ENCODE assay signal across 8 cellular contexts in genomic region chr16:69186642-69187386, GRCh38. TPM values are rescaled to one million over a fixed set of nuclear protein-coding genes. Genes with fewer than 3 reads are reported as not detected.
DNase-seq lines count a peak whose midpoint lies in the region; ATAC-seq and TF ChIP-seq lines count a peak whose summit lies in the region.

Gene SNTB2, plus strand, starts transcription at chr16:69187164. Its CDS starts 3 bp downstream, at chr16:69187167.

- CTCF ChIA-PET in activated B cell treated with CpG ODN at 0.5 μM for 24 hours (lab: Charles Lee) = interaction anchor here (0.8 to 1.6 kb wide), 2 partner anchors 8 to 37 kb away, joined by 3 to 6 read pairs; no protein-coding TSS in a partner anchor

- H2AFZ ChIP-seq in ACC112 (ENCODE audit: low read length, unreplicated experiment) = peak within 1 kb of the TSS; percentile 71

- TF ChIP-seq CTCF in activated B cell treated with CpG ODN at 0.5 μM for 24 hours (IDR thresholded peaks at IDR 0.05) = no peak

- peaks cover 5% of the 10 kb centered on the region for H3K36me3 Mint-ChIP-seq in activated B cell treated with CpG ODN at 0.5 μM for 24 hours (ENCODE audit: low read depth)

- H3K79me2 ChIP-seq in ACC112 (ENCODE audit: control insufficient read depth, insufficient read depth, low read length, unreplicated experiment) = peaks cover 38% of the 10 kb centered on the region

- H3K36me3 ChIP-seq in ACC112 (ENCODE audit: insufficient read depth, low read length) = no peaks in the 10 kb centered on the region

- peak; percentile 20 for DNase-seq in NCI-H2196 treated with DMSO at 0.1 percent for 48 hours (lab: John Stamatoyannopoulos, UW; ENCODE audit: unreplicated experiment)
- DNase-seq in activated B cell treated with CpG ODN at 0.5 μM for 24 hours = peak; percentile 86
- peak; percentile 78 for DNase-seq in central memory CD4-positive, alpha-beta T cell
- peak; percentile 91 for DNase-seq in inferior parietal cortex (ENCODE audit: extremely low spot score)
- peak; percentile 64 to 83 for DNase-seq in stimulated activated CD4-positive, alpha-beta T cell treated with anti-CD3 and anti-CD28 coated beads, Interleukin-12 subunit alpha, Interleukin-12 subunit beta, amount 100 ng/mL, for 24 hours (ENCODE audit: low read depth in 2 of 2)

- peak within 1 kb of the TSS; percentile 99 for H3K27ac Mint-ChIP-seq in activated B cell treated with CpG ODN at 0.5 μM for 24 hours

- H3K4me3 Mint-ChIP-seq in activated B cell treated with CpG ODN at 0.5 μM for 24 hours = peak within 1 kb of the TSS; percentile 98

- no peaks in the 10 kb centered on the region for H3K9me3 Mint-ChIP-seq in activated B cell treated with CpG ODN at 0.5 μM for 24 hours

- POLR2A ChIA-PET in activated B cell treated with CpG ODN at 0.5 μM for 24 hours (lab: Charles Lee) = interaction anchor here (0.6 to 2.8 kb wide), 8 partner anchors 16 to 397 kb away, joined by 3 to 20 read pairs (median 3); partner anchors contain the start of genes CHTF8, TANGO6 and UTP4

- intact Hi-C loops in activated B cell treated with CpG ODN at 0.5 μM for 24 hours (cut with micrococcal nuclease) = loop anchor here (1.0 to 10.0 kb wide), 6 partner anchors 14 to 900 kb away; partner anchors contain the start of genes CHTF8, NQO1, UTP4 and VPS4A

- peak within 1 kb of the TSS; percentile 89 for H3K4me3 ChIP-seq in ACC112 (ENCODE audit: low read depth, low read length)

- peaks cover 32% of the 10 kb centered on the region for H3K4me1 ChIP-seq in ACC112 (ENCODE audit: control insufficient read depth, insufficient read depth, low read length, unreplicated experiment)

- ATAC-seq in GM18858 (IDR thresholded peaks at IDR 0.05; ENCODE audit: unreplicated experiment) (peak; percentile 76), HG03066 (IDR thresholded peaks at IDR 0.05; ENCODE audit: low read depth, unreplicated experiment) (peak; percentile 90), activated B cell treated with CpG ODN at 0.5 μM for 24 hours (ENCODE audit: low read depth) (peak; percentile 81)

- no peaks in the 10 kb centered on the region for H3K27me3 Mint-ChIP-seq in activated B cell treated with CpG ODN at 0.5 μM for 24 hours

- H3K27me3 ChIP-seq in ACC112 (ENCODE audit: insufficient read depth, low read length) = no peaks in the 10 kb centered on the region

- peak within 1 kb of the TSS; percentile 46; the same call in 1 of the 2 replicates for H3K27ac ChIP-seq in ACC112 (ENCODE audit: low read depth, low read length)

- peaks cover 35% of the 10 kb centered on the region for H3K4me1 Mint-ChIP-seq in activated B cell treated with CpG ODN at 0.5 μM for 24 hours

RNA-seq across cellular contexts. Expression of gene SNTB2, which starts in this region (rescaled TPM):
- 7.7 and 9.9 TPM in 2 replicates for total RNA-seq in activated B cell treated with CpG ODN at 0.5 μM for 24 hours

Comparison
In these comparisons a context has a peak if more than half of its experiments do, and no peak if none do; other contexts are left out.
1. Peak in every context shown above with its lines: DNase-seq, ATAC-seq, H3K4me3 ChIP-seq and H3K27ac ChIP-seq.
2. DNase-seq: peak in every context shown above with its lines; median percentile 91 in inferior parietal cortex; 86 in activated B cell treated with CpG ODN at 0.5 μM for 24 hours; 78 in central memory CD4-positive, alpha-beta T cell; 74 in stimulated activated CD4-positive, alpha-beta T cell treated with anti-CD3 and anti-CD28 coated beads, Interleukin-12 subunit alpha, Interleukin-12 subunit beta, amount 100 ng/mL, for 24 hours; 20 in NCI-H2196 treated with DMSO at 0.1 percent for 48 hours.